Comparison of ENCODE assay signal across 8 cellular contexts in genomic region chr3:148319161-148319915, GRCh38.
DNase-seq lines count a peak whose midpoint lies in the region; ATAC-seq and TF ChIP-seq lines count a peak whose summit lies in the region.

No MANE protein-coding gene starts in this region.

- H3K27me3 ChIP-seq in SJCRH30, result no peaks in the 10 kb centered on the region
- no peaks in the 10 kb centered on the region for H3K27me3 ChIP-seq in BE2C

- ATAC-seq in GM21360 (IDR thresholded peaks at IDR 0.05; ENCODE audit: unreplicated experiment), result peak; percentile 93
- ATAC-seq in HG03457 (IDR thresholded peaks at IDR 0.05; ENCODE audit: unreplicated experiment), result peak; percentile 97
- ATAC-seq in stimulated activated naive CD8-positive, alpha-beta T cell treated with anti-CD3 and anti-CD28 coated beads, Interleukin-15, amount 100 ng/mL, for 72 hours, result peak; percentile 37

- TF ChIP-seq CTCF in BE2C (IDR thresholded peaks at IDR 0.05; ENCODE audit: low read depth, low read length), result no peak

- H3K4me3 ChIP-seq in SJCRH30 (no peak overlapping the region), BE2C (ENCODE audit: low read depth, low read length) (no peak overlapping the region)

- H3K4me1 ChIP-seq in SJCRH30 (no peaks in the 10 kb centered on the region), BE2C (no peaks in the 10 kb centered on the region)

- peak; percentile 90 for DNase-seq in ELR (ENCODE audit: low read depth)
- no peak for DNase-seq in activated naive CD8-positive, alpha-beta T cell treated with anti-CD3 and anti-CD28 coated beads for 36 hours
- DNase-seq in stimulated activated naive CD8-positive, alpha-beta T cell treated with anti-CD3 and anti-CD28 coated beads, Interleukin-15, amount 100 ng/mL, for 72 hours, result no peak
- DNase-seq in SJCRH30, result no peak
- no peak for DNase-seq in BE2C
- no peak for DNase-seq in stimulated activated CD4-positive, alpha-beta T cell treated with anti-CD3 and anti-CD28 coated beads, Interleukin-2, amount 100 ng/mL, for 48 hours

- no peak overlapping the region for H3K4me3 Mint-ChIP-seq in activated naive CD8-positive, alpha-beta T cell treated with anti-CD3 and anti-CD28 coated beads for 36 hours
- no peak overlapping the region for H3K4me3 Mint-ChIP-seq in stimulated activated naive CD8-positive, alpha-beta T cell treated with anti-CD3 and anti-CD28 coated beads, Interleukin-15, amount 100 ng/mL, for 72 hours

- H3K36me3 ChIP-seq in SJCRH30 (no peaks in the 10 kb centered on the region), BE2C (no peaks in the 10 kb centered on the region)

- no peaks in the 10 kb centered on the region for H3K27me3 Mint-ChIP-seq in activated naive CD8-positive, alpha-beta T cell treated with anti-CD3 and anti-CD28 coated beads for 36 hours
- H3K27me3 Mint-ChIP-seq in stimulated activated naive CD8-positive, alpha-beta T cell treated with anti-CD3 and anti-CD28 coated beads, Interleukin-15, amount 100 ng/mL, for 72 hours, result no peaks in the 10 kb centered on the region

- peak overlapping the region; percentile 16 for H3K27ac Mint-ChIP-seq in activated naive CD8-positive, alpha-beta T cell treated with anti-CD3 and anti-CD28 coated beads for 36 hours
- no peak overlapping the region for H3K27ac Mint-ChIP-seq in stimulated activated naive CD8-positive, alpha-beta T cell treated with anti-CD3 and anti-CD28 coated beads, Interleukin-15, amount 100 ng/mL, for 72 hours

- no peaks in the 10 kb centered on the region for H3K4me1 Mint-ChIP-seq in activated naive CD8-positive, alpha-beta T cell treated with anti-CD3 and anti-CD28 coated beads for 36 hours
- peaks cover 4% of the 10 kb centered on the region for H3K4me1 Mint-ChIP-seq in stimulated activated naive CD8-positive, alpha-beta T cell treated with anti-CD3 and anti-CD28 coated beads, Interleukin-15, amount 100 ng/mL, for 72 hours

- no peak overlapping the region for H3K27ac ChIP-seq in SJCRH30

- H3K9me3 ChIP-seq in SJCRH30 (replicated peaks), result no peaks in the 10 kb centered on the region
- no peaks in the 10 kb centered on the region for H3K9me3 ChIP-seq in BE2C

- H3K9me3 Mint-ChIP-seq in activated naive CD8-positive, alpha-beta T cell treated with anti-CD3 and anti-CD28 coated beads for 36 hours, result no peaks in the 10 kb centered on the region
- peaks cover 3 to 8% of the 10 kb centered on the region in 2 donors for H3K9me3 Mint-ChIP-seq in stimulated activated naive CD8-positive, alpha-beta T cell treated with anti-CD3 and anti-CD28 coated beads, Interleukin-15, amount 100 ng/mL, for 72 hours

- no peaks in the 10 kb centered on the region for H3K36me3 Mint-ChIP-seq in activated naive CD8-positive, alpha-beta T cell treated with anti-CD3 and anti-CD28 coated beads for 36 hours

Comparison
In these comparisons a context has a peak if more than half of its experiments do, and no peak if none do; other contexts are left out.
1. ATAC-seq: peak in every context shown above with its lines; median percentile 97 in HG03457; 93 in GM21360; 37 in stimulated activated naive CD8-positive, alpha-beta T cell treated with anti-CD3 and anti-CD28 coated beads, Interleukin-15, amount 100 ng/mL, for 72 hours.